In the genomic region with DNA sequence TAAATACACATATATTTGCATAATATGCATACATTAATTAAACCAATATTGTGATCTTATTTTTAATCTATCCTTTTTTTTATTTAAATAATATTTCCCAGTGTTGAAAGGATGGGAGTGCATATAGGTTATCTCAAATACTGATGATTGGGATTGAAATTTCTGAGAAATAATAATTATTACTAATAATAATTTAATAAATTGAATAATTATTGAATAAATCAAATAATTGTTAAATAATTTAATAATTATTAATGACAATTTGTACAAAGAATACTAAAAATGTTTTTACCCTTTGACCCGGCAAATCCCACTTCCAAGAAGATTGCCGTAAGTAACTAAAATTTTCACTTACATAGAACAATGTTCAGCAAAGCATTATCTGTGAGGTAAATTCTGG, we compare ENCODE assay signal across 30 cellular contexts.
"Had no signal": no experiment of that assay in that cellular context is flagged by ENCODE, and none has a peak within 500 bp of the region (broad histone marks: within the 10 kb centered on the region; RNA-seq: fewer than 3 reads in every experiment).

No MANE protein-coding gene starts in this region.

- H3K27me3 Mint-ChIP-seq: progenitor cell of endocrine pancreas had no signal

- H3K36me3 ChIP-seq: neutrophil, right lobe of liver, sigmoid colon, thoracic aorta, thyroid gland, tibial nerve, upper lobe of left lung, vagina had no signal

- H3K27me3 ChIP-seq: neutrophil, right lobe of liver, sigmoid colon, thyroid gland, tibial nerve, upper lobe of left lung, vagina had no signal

- H3K9me3 ChIP-seq: neutrophil, psoas muscle, right lobe of liver, sigmoid colon, thoracic aorta, thyroid gland, tibial nerve, upper lobe of left lung, vagina had no signal

- H3K4me1 Mint-ChIP-seq: naive thymus-derived CD4-positive, alpha-beta T cell; natural killer cell; nephron; stimulated activated effector memory CD8-positive, alpha-beta T cell treated with anti-CD3 and anti-CD28 coated beads, Interleukin-12 subunit alpha, Interleukin-12 subunit beta, amount 100 ng/mL, for 72 hours; stimulated activated naive B cell treated with anti-CD40 and anti-IgM and Interleukin-4, amounts not matched to agents 10 μg/mL and 1 μg/mL and 100 μg/mL, for 72 hours had no signal

- H3K27ac ChIP-seq: neutrophil, parathyroid adenoma, psoas muscle, right lobe of liver, sigmoid colon, thoracic aorta, thyroid gland, tibial nerve, upper lobe of left lung, vagina had no signal

- H3K4me1 ChIP-seq: parathyroid adenoma, psoas muscle, right lobe of liver, sigmoid colon, upper lobe of left lung had no signal

- H3K27ac Mint-ChIP-seq: natural killer cell; nephron; progenitor cell of endocrine pancreas; stimulated activated effector memory CD8-positive, alpha-beta T cell treated with anti-CD3 and anti-CD28 coated beads, Interleukin-12 subunit alpha, Interleukin-12 subunit beta, amount 100 ng/mL, for 72 hours; stimulated activated naive B cell treated with anti-CD40 and anti-IgM and Interleukin-4, amounts not matched to agents 10 μg/mL and 1 μg/mL and 100 μg/mL, for 72 hours; stimulated activated naive CD8-positive, alpha-beta T cell treated with anti-CD3 and anti-CD28 coated beads, Interleukin-15, Interleukin-2, amounts not matched to agents 100 ng/mL and 50 ng/mL, for 24 hours had no signal

- H3K4me3 ChIP-seq: psoas muscle, right lobe of liver, sigmoid colon, thoracic aorta, thyroid gland, tibial nerve, upper lobe of left lung, vagina had no signal

- ATAC-seq: naive thymus-derived CD4-positive, alpha-beta T cell; natural killer cell; psoas muscle; right cardiac atrium; right lobe of liver; stimulated activated effector memory CD8-positive, alpha-beta T cell treated with anti-CD3 and anti-CD28 coated beads, Interleukin-12 subunit alpha, Interleukin-12 subunit beta, amount 100 ng/mL, for 72 hours; stimulated activated naive B cell treated with anti-CD40 and anti-IgM and Interleukin-4, amounts not matched to agents 10 μg/mL and 1 μg/mL and 100 μg/mL, for 72 hours had no signal

- DNase-seq: naive thymus-derived CD4-positive, alpha-beta T cell; natural killer cell; nucleus accumbens; posterior cingulate gyrus; psoas muscle; right cardiac atrium; right lobe of liver; sigmoid colon; small intestine; stimulated activated CD4-positive, alpha-beta T cell treated with anti-CD3 and anti-CD28 coated beads, Interleukin-15, amount 100 ng/mL, for 24 hours; stimulated activated CD4-positive, alpha-beta T cell treated with anti-CD3 and anti-CD28 coated beads, Interleukin-2, amount 100 ng/mL, for 24 hours; stimulated activated CD4-positive, alpha-beta T cell treated with anti-CD3 and anti-CD28 coated beads, Interleukin-2, amount 100 ng/mL, for 48 hours; stimulated activated CD4-positive, alpha-beta T cell treated with anti-CD3 and anti-CD28 coated beads, Interleukin-4, amount 100 ng/mL, for 24 hours; stimulated activated naive B cell treated with anti-CD40 and anti-IgM and Interleukin-4, amounts not matched to agents 10 μg/mL and 1 μg/mL and 100 μg/mL, for 72 hours; stimulated activated naive CD4-positive, alpha-beta T cell treated with Interleukin-2 at 50 U/mL for 16 hours; substantia nigra; thyroid gland; trophoblast cell; upper lobe of left lung had no signal

- FAIRE-seq: small intestine, urothelium cell line had no signal

- H3K36me3 Mint-ChIP-seq: naive thymus-derived CD4-positive, alpha-beta T cell; stimulated activated effector memory CD8-positive, alpha-beta T cell treated with anti-CD3 and anti-CD28 coated beads, Interleukin-12 subunit alpha, Interleukin-12 subunit beta, amount 100 ng/mL, for 72 hours had no signal

- H3K4me3 Mint-ChIP-seq: naive thymus-derived CD4-positive, alpha-beta T cell; natural killer cell; nephron; neural crest cell; stimulated activated effector memory CD8-positive, alpha-beta T cell treated with anti-CD3 and anti-CD28 coated beads, Interleukin-12 subunit alpha, Interleukin-12 subunit beta, amount 100 ng/mL, for 72 hours; stimulated activated naive B cell treated with anti-CD40 and anti-IgM and Interleukin-4, amounts not matched to agents 10 μg/mL and 1 μg/mL and 100 μg/mL, for 72 hours; stimulated activated naive CD8-positive, alpha-beta T cell treated with anti-CD3 and anti-CD28 coated beads, Interleukin-15, Interleukin-2, amounts not matched to agents 100 ng/mL and 50 ng/mL, for 24 hours had no signal
